Comparison of ENCODE assay signal across 27 cellular contexts in the genomic region with DNA sequence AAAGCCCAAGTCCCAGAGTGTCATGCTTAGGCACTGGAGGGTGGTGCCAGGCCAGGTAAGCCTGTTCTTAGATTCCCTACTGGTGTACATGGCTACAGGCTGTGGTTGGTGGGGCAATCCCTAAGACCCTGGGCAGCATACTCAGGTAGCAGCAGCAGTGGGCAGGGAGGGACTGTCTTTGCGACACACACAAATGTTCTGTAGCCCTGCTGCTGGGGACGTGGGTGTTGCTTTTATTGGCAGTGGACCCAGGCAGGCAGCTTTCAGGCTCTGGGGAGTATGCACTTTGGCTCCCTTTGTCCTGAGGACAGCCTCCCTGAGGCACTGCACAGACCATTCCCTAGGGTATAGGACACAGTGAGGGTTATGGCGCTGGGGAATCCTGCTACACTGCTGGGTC.
"Had no signal": no experiment of that assay in that cellular context is flagged by ENCODE, and none has a peak within 500 bp of the region (broad histone marks: within the 10 kb centered on the region; RNA-seq: fewer than 3 reads in every experiment).

No MANE protein-coding gene starts in this region.

- H3K4me3 Mint-ChIP-seq: immature natural killer cell; naive thymus-derived CD8-positive, alpha-beta T cell; nephron; neural crest cell; stimulated activated memory B cell treated with anti-CD40 and anti-IgM and Interleukin-4, amounts not matched to agents 10 μg/mL and 1 μg/mL and 100 μg/mL, for 72 hours had no signal

- H3K27me3 Mint-ChIP-seq: naive thymus-derived CD8-positive, alpha-beta T cell; progenitor cell of endocrine pancreas; stimulated activated memory B cell treated with anti-CD40 and anti-IgM and Interleukin-4, amounts not matched to agents 10 μg/mL and 1 μg/mL and 100 μg/mL, for 72 hours had no signal

- H3K4me2 ChIP-seq: smooth muscle cell had no signal

- H3K4me1 ChIP-seq: left lung, lower lobe of right lung, right atrium auricular region, right lobe of liver, suprapubic skin, tibial artery had no signal

- H3K27ac Mint-ChIP-seq: immature natural killer cell; naive thymus-derived CD8-positive, alpha-beta T cell; nephron; progenitor cell of endocrine pancreas; stimulated activated memory B cell treated with anti-CD40 and anti-IgM and Interleukin-4, amounts not matched to agents 10 μg/mL and 1 μg/mL and 100 μg/mL, for 72 hours had no signal

- H3K4me1 Mint-ChIP-seq: immature natural killer cell; naive thymus-derived CD8-positive, alpha-beta T cell; nephron; neural crest cell; stimulated activated memory B cell treated with anti-CD40 and anti-IgM and Interleukin-4, amounts not matched to agents 10 μg/mL and 1 μg/mL and 100 μg/mL, for 72 hours had no signal

- H3K27me3 ChIP-seq: left lung, neutrophil, right atrium auricular region, right lobe of liver, suprapubic skin, tibial artery had no signal

- DNase-seq: hypothalamus; immature natural killer cell; kidney; left colon; left lung; lower lobe of right lung; mammary epithelial cell; mesenchymal stem cell; naive thymus-derived CD8-positive, alpha-beta T cell; occipital lobe; right lobe of liver; stimulated activated CD4-positive, alpha-beta T cell treated with anti-CD3 and anti-CD28 coated beads, Interleukin-1b, Interleukin-23, amount 100 ng/mL, for 48 hours; stimulated activated CD4-positive, alpha-beta T cell treated with anti-CD3 and anti-CD28 coated beads, Interleukin-2, amount 100 ng/mL, for 48 hours; stimulated activated CD4-positive, alpha-beta T cell treated with anti-CD3 and anti-CD28 coated beads, Interleukin-4, amount 100 ng/mL, for 4 hours; stimulated activated CD8-positive, alpha-beta memory T cell treated with anti-CD3 and anti-CD28 coated beads, Interleukin-4, amount 100 ng/mL, for 48 hours; stimulated activated naive CD4-positive, alpha-beta T cell treated with Interleukin-2 at 50 U/mL for 16 hours; tibial artery; trophoblast cell had no signal

- H3K4me3 ChIP-seq: left lung, lower lobe of right lung, right atrium auricular region, right lobe of liver, smooth muscle cell, suprapubic skin, thoracic aorta, tibial artery had no signal

- H3K27ac ChIP-seq: left lung, lower lobe of right lung, neutrophil, right atrium auricular region, right lobe of liver, suprapubic skin, thoracic aorta, tibial artery had no signal

- ATAC-seq: left colon; left lung; naive thymus-derived CD8-positive, alpha-beta T cell; right lobe of liver; stimulated activated memory B cell treated with anti-CD40 and anti-IgM and Interleukin-4, amounts not matched to agents 10 μg/mL and 1 μg/mL and 100 μg/mL, for 72 hours had no signal

- H3K9me3 ChIP-seq: neutrophil, right atrium auricular region, right lobe of liver, suprapubic skin, thoracic aorta had no signal

- H3K36me3 ChIP-seq: left lung, lower lobe of right lung, neutrophil, right atrium auricular region, right lobe of liver, suprapubic skin, thoracic aorta, tibial artery had no signal
